ENCODE assay signal across 8 cellular contexts in genomic region chr1:232620356-232620841, GRCh38. TPM values are rescaled to one million over a fixed set of nuclear protein-coding genes. Genes with fewer than 3 reads are reported as not detected.
DNase-seq lines count a peak whose midpoint lies in the region; ATAC-seq and TF ChIP-seq lines count a peak whose summit lies in the region.

No MANE protein-coding gene starts in this region.

- TF ChIP-seq CTCF in astrocyte of the spinal cord (IDR thresholded peaks at IDR 0.05; ENCODE audit: low read depth, low read length) (no peak), stomach (IDR thresholded peaks at IDR 0.05) (no peak)

- H3K4me3 ChIP-seq in astrocyte of the spinal cord (ENCODE audit: low read depth, low read length) = no peak overlapping the region
- no peak overlapping the region for H3K4me3 ChIP-seq in stomach

- peaks cover 0 to 42% (median 16%) of the 10 kb centered on the region in 4 donors for H3K4me1 ChIP-seq in stomach

- intact Hi-C loops in stomach (cut with DNase I; ENCODE audit: low total_unique reads) = no loop called here

- H3K27ac ChIP-seq in stomach = peak overlapping the region in 3 of 5 donors; percentile 54 to 64 (median 58)

- 28 to 53% (median 39%) methylated on average over 6 of the region's 6 CpGs for WGBS in stomach, 5 donors

- H3K27me3 ChIP-seq in stomach = no peaks in the 10 kb centered on the region

- in situ Hi-C loops in astrocyte of the spinal cord (cut with HindIII; ENCODE audit: low sequenced_read_pairs) = no loop called here

- no peaks in the 10 kb centered on the region for H3K36me3 ChIP-seq in stomach

- no peaks in the 10 kb centered on the region for H3K9me3 ChIP-seq in stomach

- ATAC-seq in HG03097 (IDR thresholded peaks at IDR 0.05; ENCODE audit: low FRiP score, unreplicated experiment) = no peak
- ATAC-seq in GM21723 (IDR thresholded peaks at IDR 0.05; ENCODE audit: unreplicated experiment) = no peak

- no peak for TF ChIP-seq POLR2A in stomach (IDR thresholded peaks at IDR 0.05)

- TF ChIP-seq EP300 in stomach (IDR thresholded peaks at IDR 0.05) = no peak

- peak; percentile 53 for DNase-seq in DMS 273 treated with DMSO at 0.1 percent for 48 hours (lab: John Stamatoyannopoulos, UW)
- DNase-seq in NCI-H2107 (lab: John Stamatoyannopoulos, UW) = peak; percentile 87
- DNase-seq in astrocyte of the spinal cord (ENCODE audit: low read depth, low spot score) = peak; percentile 83
- peak; percentile 25 for DNase-seq in iPS-NIHi7 (ENCODE audit: extremely low spot score)
- DNase-seq in stomach = no peak
- no peak for DNase-seq in activated T-cell treated with anti-CD3 and anti-CD28 coated beads for 4 hours

RNA-seq across cellular contexts. Expression of gene SIPA1L2, which starts 9.5 kb away (rescaled TPM):
- total RNA-seq in stomach = 100 to 1,000 TPM in 1 of 5 donors, 10 to 100 TPM in 3, 1 to 10 TPM in 1; 6.4 to 240 (median 37.5) TPM
- 1 to 10 TPM; 2.5 to 6.8 (median 4.1) TPM for polyA plus RNA-seq in stomach

Comparison
In these comparisons a context has a peak if more than half of its experiments do, and no peak if none do; other contexts are left out.
1. DNase-seq: peak in DMS 273 treated with DMSO at 0.1 percent for 48 hours (single experiment), NCI-H2107 (single experiment), astrocyte of the spinal cord (single experiment) and iPS-NIHi7 (single experiment); none in stomach (single experiment) and activated T-cell treated with anti-CD3 and anti-CD28 coated beads for 4 hours (single experiment).